ENCODE assay signal across 1 cellular context in genomic region chr1:161039154-161039545, GRCh38.
TF ChIP-seq lines count a peak whose summit lies in the region.

No MANE protein-coding gene starts in this region.

TF ChIP-seq in HCT116, 20 proteins besides CTCF, POLR2A, EP300 and RAD21 (continued from another document):
- TF ChIP-seq ZBTB33 (IDR thresholded peaks at IDR 0.05; ENCODE audit: extremely low read depth, insufficient replicate concordance, low read length) = no peak
- TF ChIP-seq EZH2 (IDR thresholded peaks at IDR 0.05) = no peak
- no peak for TF ChIP-seq FOSL1 (IDR thresholded peaks at IDR 0.05; ENCODE audit: low read depth)
- no peak for TF ChIP-seq EGR1 (IDR thresholded peaks at IDR 0.05; ENCODE audit: low read depth)
- TF ChIP-seq ZFX (IDR thresholded peaks at IDR 0.05) = no peak
